In the genomic region with DNA sequence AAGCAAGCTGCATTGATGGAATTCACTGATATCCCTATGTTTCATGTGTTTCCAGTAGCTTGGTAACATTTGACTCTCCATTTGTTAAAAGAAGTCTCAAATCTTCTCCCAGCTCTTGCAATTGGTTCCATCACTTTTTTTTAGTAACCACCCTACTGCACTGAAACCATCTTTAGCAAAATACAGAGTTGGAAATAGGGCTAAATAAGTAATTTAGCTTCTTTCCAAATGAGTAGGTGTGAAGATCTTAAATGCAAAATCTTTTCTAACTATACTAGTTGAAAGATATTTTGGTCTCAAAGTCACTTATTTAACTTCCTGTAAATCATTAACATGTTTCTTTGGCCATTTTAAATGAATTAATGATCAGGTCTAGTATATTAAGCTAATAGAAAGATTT, we compare ENCODE assay signal across 22 cellular contexts.
DNase-seq lines count a peak whose midpoint lies in the region; ATAC-seq and TF ChIP-seq lines count a peak whose summit lies in the region.
"Had no signal": no experiment of that assay in that cellular context is flagged by ENCODE, and none has a peak within 500 bp of the region (broad histone marks: within the 10 kb centered on the region; RNA-seq: fewer than 3 reads in every experiment).

No MANE protein-coding gene starts in this region.

- H3K36me3 ChIP-seq in transverse colon: no peaks in the 10 kb centered on the region
- H3K36me3 ChIP-seq: MG63 had no signal

- TF ChIP-seq CTCF in GM10248 (IDR thresholded peaks at IDR 0.05; ENCODE audit: control extremely low read depth, extremely low read depth, low read depth, missing control alignments): no peak
- no peak for TF ChIP-seq CTCF in transverse colon (IDR thresholded peaks at IDR 0.05)
- TF ChIP-seq CTCF in lower leg skin (IDR thresholded peaks at IDR 0.05): no peak

- no peak overlapping the region for H3K27ac ChIP-seq in transverse colon
- H3K27ac ChIP-seq: GM23248, VCaP had no signal

- H3K4me1 ChIP-seq in transverse colon: no peaks in the 10 kb centered on the region

- intact Hi-C loops in transverse colon (cut with DNase I; ENCODE audit: low total_unique reads): no loop called here
- intact Hi-C loops in head of caudate nucleus (cut with DNase I): no loop called here
- intact Hi-C loops in lower leg skin (cut with DNase I; ENCODE audit: low total_unique reads): no loop called here

- peak; percentile 75 for ATAC-seq in GM18867 (IDR thresholded peaks at IDR 0.05; ENCODE audit: unreplicated experiment)
- ATAC-seq in GM21529 (IDR thresholded peaks at IDR 0.05; ENCODE audit: unreplicated experiment): peak; percentile 52
- ATAC-seq in HG03378 (IDR thresholded peaks at IDR 0.05; ENCODE audit: unreplicated experiment): peak; percentile 70
- ATAC-seq: naive thymus-derived CD8-positive, alpha-beta T cell had no signal

- no peak overlapping the region for H3K4me3 ChIP-seq in transverse colon
- no peak overlapping the region for H3K4me3 ChIP-seq in lower leg skin (ENCODE audit: low read depth, poor library complexity, severe bottlenecking)
- H3K4me3 ChIP-seq: dorsolateral prefrontal cortex, GM23248, MG63 had no signal

- in situ Hi-C loops in transverse colon (cut with MboI; ENCODE audit: low pct_ligation_motif_present in 1 of 4, low pct_unique_long_range_greater_than_20kb in 1 of 4, low sequenced_read_pairs in 3 of 4): no loop called here

- TF ChIP-seq EP300 in transverse colon (IDR thresholded peaks at IDR 0.05; ENCODE audit: low read depth): no peak

- POLR2A ChIA-PET in GM10248 (lab: Yijun Ruan, JAX): interaction anchor here (0.7 kb wide), 1 partner anchor 10 kb away, joined by 3 read pairs; no protein-coding TSS in a partner anchor

- no peaks in the 10 kb centered on the region for H3K9me3 ChIP-seq in transverse colon
- H3K9me3 ChIP-seq: MG63 had no signal

- TF ChIP-seq POLR2A in transverse colon (IDR thresholded peaks at IDR 0.05): no peak
- no peak for TF ChIP-seq POLR2A in lower leg skin (IDR thresholded peaks at IDR 0.05)

- CTCF ChIA-PET in GM10248 (lab: Yijun Ruan, JAX): no interaction called here

- H3K27me3 ChIP-seq in transverse colon: no peaks in the 10 kb centered on the region
- H3K27me3 ChIP-seq: dorsolateral prefrontal cortex, MG63 had no signal

- peak; percentile 21 for DNase-seq in GM10248 (ENCODE audit: extremely low spot score)
- no peak for DNase-seq in transverse colon
- no peak for DNase-seq in activated T-cell treated with anti-CD3 and anti-CD28 coated beads, Interleukin-2, amount 50 U/mL, for 48 hours
- DNase-seq in head of caudate nucleus: no peak
- DNase-seq in lower leg skin (ENCODE audit: low spot score in 2 of 2): no peak
- DNase-seq: activated CD4-positive, alpha-beta T cell treated with anti-CD3 and anti-CD28 coated beads, Interleukin-2, amount 10 ng/mL, durations not matched to agents 24 days and 14 days; activated T-cell treated with anti-CD3 and anti-CD28 coated beads, Interleukin-2, amount 50 U/mL, for 24 hours; CD4-positive, CD25-positive, alpha-beta regulatory T cell; dorsolateral prefrontal cortex; GM23248; KBM-7; MG63; midbrain; naive thymus-derived CD8-positive, alpha-beta T cell; NCI-H2029 treated with DMSO at 0.1 percent for 48 hours; NCI-H2227 treated with DMSO at 0.1 percent for 48 hours; NCI-H526 treated with DMSO at 0.1 percent for 48 hours; SIG-M5 had no signal
